29 cellular contexts compared by ENCODE assay signal in the genomic region with DNA sequence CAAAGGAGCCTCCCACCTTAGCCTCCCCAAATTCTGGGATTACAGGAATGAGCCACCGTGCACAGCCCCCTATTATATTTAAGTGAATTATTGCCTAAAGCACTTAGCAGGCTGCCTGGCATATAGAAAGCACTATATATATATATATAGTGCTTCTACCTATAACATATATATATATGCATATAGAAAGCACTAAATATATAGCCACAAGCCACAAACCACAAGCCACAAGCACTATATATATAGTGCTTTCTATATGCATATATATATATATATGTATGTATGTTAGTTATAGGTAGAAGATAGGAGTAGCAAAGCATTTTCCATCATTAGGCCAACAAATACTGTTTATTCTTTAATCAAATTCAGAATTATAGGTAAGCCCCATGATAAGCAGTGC.
"Had no signal": no experiment of that assay in that cellular context is flagged by ENCODE, and none has a peak within 500 bp of the region (broad histone marks: within the 10 kb centered on the region; RNA-seq: fewer than 3 reads in every experiment).

No MANE protein-coding gene starts in this region.

- H3K9me3 Mint-ChIP-seq: activated CD4-positive, alpha-beta T cell treated with anti-CD3 and anti-CD28 coated beads, Interleukin-2, amount 10 ng/mL, durations not matched to agents 24 days and 14 days; activated naive CD8-positive, alpha-beta T cell treated with anti-CD3 and anti-CD28 coated beads, Interleukin-2, amount 10 ng/mL, durations not matched to agents 7 days and 5 days had no signal

- H3K36me3 ChIP-seq: adrenal gland, breast epithelium, SJCRH30 had no signal

- H3K9me3 ChIP-seq: adrenal gland, body of pancreas, breast epithelium, SJCRH30 had no signal

- H3K4me3 ChIP-seq: adrenal gland, body of pancreas, breast epithelium, coronary artery, SJCRH30, SK-N-MC had no signal

- H3K27me3 Mint-ChIP-seq: activated CD4-positive, alpha-beta T cell treated with anti-CD3 and anti-CD28 coated beads, Interleukin-2, amount 10 ng/mL, durations not matched to agents 24 days and 14 days; activated naive CD8-positive, alpha-beta T cell treated with anti-CD3 and anti-CD28 coated beads, Interleukin-2, amount 10 ng/mL, durations not matched to agents 7 days and 5 days had no signal

- H3K27me3 ChIP-seq: adrenal gland, body of pancreas, breast epithelium, SJCRH30 had no signal

- H3K4me1 ChIP-seq: adrenal gland, body of pancreas, breast epithelium, SJCRH30 had no signal

- H3K4me1 Mint-ChIP-seq: activated CD4-positive, alpha-beta T cell treated with anti-CD3 and anti-CD28 coated beads, Interleukin-2, amount 10 ng/mL, durations not matched to agents 24 days and 14 days had no signal

- ATAC-seq: body of pancreas, Panc1 had no signal

- DNase-seq: activated CD4-positive, alpha-beta T cell treated with anti-CD3 and anti-CD28 coated beads, Interleukin-2, amount 10 ng/mL, durations not matched to agents 24 days and 14 days; activated CD4-positive, alpha-beta T cell treated with anti-CD3 and anti-CD28 coated beads, Interleukin-2, amount 50 U/mL, for 4 hours; activated CD8-positive, alpha-beta memory T cell treated with anti-CD3 and anti-CD28 coated beads, Interleukin-2, amount 50 U/mL, for 4 hours; activated effector memory CD4-positive, alpha-beta T cell treated with anti-CD3 and anti-CD28 coated beads, Interleukin-2, amount 50 U/mL, for 16 hours; activated naive CD4-positive, alpha-beta T cell; activated naive CD4-positive, alpha-beta T cell treated with anti-CD3 and anti-CD28 coated beads, Interleukin-2, amount 50 U/mL, for 16 hours; activated naive CD8-positive, alpha-beta T cell treated with anti-CD3 and anti-CD28 coated beads, Interleukin-2, amount 10 ng/mL, durations not matched to agents 7 days and 5 days; activated T-cell treated with anti-CD3 and anti-CD28 coated beads for 4 hours; activated T-cell treated with anti-CD3 and anti-CD28 coated beads, Interleukin-2, amount 50 U/mL, for 48 hours; adrenal gland; body of pancreas; Kasumi-1; NCI-H1092 treated with DMSO at 0.1 percent for 48 hours; NCI-H1417 treated with DMSO at 0.1 percent for 48 hours; NCI-H1694; NCI-H1930; NCI-H2081 treated with DMSO at 0.1 percent for 48 hours; NCI-H226; NCI-H446 treated with DMSO at 0.1 percent for 48 hours; NCI-H524; NCI-H69; NCI-H82; SHP77; SJCRH30; T1000 had no signal

- H3K27ac ChIP-seq: adrenal gland, body of pancreas, breast epithelium, coronary artery, SJCRH30, SK-N-MC had no signal

- H3K27ac Mint-ChIP-seq: activated CD4-positive, alpha-beta T cell treated with anti-CD3 and anti-CD28 coated beads, Interleukin-2, amount 10 ng/mL, durations not matched to agents 24 days and 14 days; activated naive CD8-positive, alpha-beta T cell treated with anti-CD3 and anti-CD28 coated beads, Interleukin-2, amount 10 ng/mL, durations not matched to agents 7 days and 5 days had no signal

- H3K4me3 Mint-ChIP-seq: activated CD4-positive, alpha-beta T cell treated with anti-CD3 and anti-CD28 coated beads, Interleukin-2, amount 10 ng/mL, durations not matched to agents 24 days and 14 days; activated naive CD8-positive, alpha-beta T cell treated with anti-CD3 and anti-CD28 coated beads, Interleukin-2, amount 10 ng/mL, durations not matched to agents 7 days and 5 days had no signal

- H3K36me3 Mint-ChIP-seq: activated naive CD8-positive, alpha-beta T cell treated with anti-CD3 and anti-CD28 coated beads, Interleukin-2, amount 10 ng/mL, durations not matched to agents 7 days and 5 days had no signal
